ENCODE assay signal across 10 cellular contexts in genomic region chr7:114047889-114048288, GRCh38.
DNase-seq lines count a peak whose midpoint lies in the region; ATAC-seq and TF ChIP-seq lines count a peak whose summit lies in the region.
"Had no signal": no experiment of that assay in that cellular context is flagged by ENCODE, and none has a peak within 500 bp of the region (broad histone marks: within the 10 kb centered on the region; RNA-seq: fewer than 3 reads in every experiment).

No MANE protein-coding gene starts in this region.

- peak overlapping the region; percentile 82 for H3K27ac Mint-ChIP-seq in activated T-cell treated with anti-CD3 and anti-CD28 coated beads, Interleukin-2, amount 50 U/mL, for 72 hours
- peak overlapping the region; percentile 72 for H3K27ac Mint-ChIP-seq in stimulated activated naive CD8-positive, alpha-beta T cell treated with anti-CD3 and anti-CD28 coated beads, Interleukin-15, Interleukin-2, amounts not matched to agents 100 ng/mL and 50 ng/mL, for 24 hours

- H3K4me3 ChIP-seq in SJCRH30 = peak overlapping the region; percentile 51
- peak overlapping the region; percentile 25 to 46 (median 29) for H3K4me3 ChIP-seq in esophagus muscularis mucosa

- H3K27me3 Mint-ChIP-seq in activated T-cell treated with anti-CD3 and anti-CD28 coated beads, Interleukin-2, amount 50 U/mL, for 72 hours (ENCODE audit: low read depth) = no peaks in the 10 kb centered on the region
- no peaks in the 10 kb centered on the region for H3K27me3 Mint-ChIP-seq in stimulated activated naive CD8-positive, alpha-beta T cell treated with anti-CD3 and anti-CD28 coated beads, Interleukin-15, Interleukin-2, amounts not matched to agents 100 ng/mL and 50 ng/mL, for 24 hours

- 82% methylated on average over 2 of the region's 2 CpGs for WGBS in esophagus muscularis mucosa

- peaks cover 19% of the 10 kb centered on the region for H3K4me1 Mint-ChIP-seq in activated T-cell treated with anti-CD3 and anti-CD28 coated beads, Interleukin-2, amount 50 U/mL, for 72 hours (ENCODE audit: low read depth)
- H3K4me1 Mint-ChIP-seq in stimulated activated naive CD8-positive, alpha-beta T cell treated with anti-CD3 and anti-CD28 coated beads, Interleukin-15, Interleukin-2, amounts not matched to agents 100 ng/mL and 50 ng/mL, for 24 hours (ENCODE audit: low read depth) = peaks cover 22% of the 10 kb centered on the region

- no peaks in the 10 kb centered on the region for H3K9me3 ChIP-seq in SJCRH30 (replicated peaks)
- no peaks in the 10 kb centered on the region for H3K9me3 ChIP-seq in esophagus muscularis mucosa

- H3K4me1 ChIP-seq in SJCRH30 = no peaks in the 10 kb centered on the region; the same call in 1 of the 2 replicates
- peaks cover 0 to 5% (median 0%) of the 10 kb centered on the region in 4 donors for H3K4me1 ChIP-seq in esophagus muscularis mucosa

- H3K9me3 Mint-ChIP-seq in activated T-cell treated with anti-CD3 and anti-CD28 coated beads, Interleukin-2, amount 50 U/mL, for 72 hours = no peaks in the 10 kb centered on the region
- H3K9me3 Mint-ChIP-seq in stimulated activated naive CD8-positive, alpha-beta T cell treated with anti-CD3 and anti-CD28 coated beads, Interleukin-15, Interleukin-2, amounts not matched to agents 100 ng/mL and 50 ng/mL, for 24 hours = no peaks in the 10 kb centered on the region

- TF ChIP-seq EP300 in esophagus muscularis mucosa (IDR thresholded peaks at IDR 0.05) = no peak

- DNase-seq in activated T-cell treated with anti-CD3 and anti-CD28 coated beads, Interleukin-2, amount 50 U/mL, for 72 hours = no peak
- DNase-seq in activated T-cell treated with anti-CD3 and anti-CD28 coated beads for 4 hours = no peak
- peak; percentile 13 to 51 for DNase-seq in SJCRH30
- DNase-seq in esophagus muscularis mucosa (ENCODE audit: extremely low spot score) = no peak
- no peak for DNase-seq in activated gamma-delta T cell treated with Interleukin-2 at 50 U/mL for 16 hours
- no peak for DNase-seq in NCI-H2081 (lab: John Stamatoyannopoulos, UW)
- DNase-seq in globus pallidus (ENCODE audit: low spot score) = no peak
- DNase-seq: KG1, WERI-Rb-1 had no signal

- H3K36me3 Mint-ChIP-seq in activated T-cell treated with anti-CD3 and anti-CD28 coated beads, Interleukin-2, amount 50 U/mL, for 72 hours (ENCODE audit: insufficient read depth in 2 of 2) = peaks cover 0 to 1% of the 10 kb centered on the region in 2 donors
- no peaks in the 10 kb centered on the region for H3K36me3 Mint-ChIP-seq in stimulated activated naive CD8-positive, alpha-beta T cell treated with anti-CD3 and anti-CD28 coated beads, Interleukin-15, Interleukin-2, amounts not matched to agents 100 ng/mL and 50 ng/mL, for 24 hours (ENCODE audit: low read depth)

- peak; percentile 70 to 76 for ATAC-seq in activated T-cell treated with anti-CD3 and anti-CD28 coated beads, Interleukin-2, amount 50 U/mL, for 72 hours (replicated peaks in 1 of 2)

- H3K27me3 ChIP-seq in SJCRH30 (no peaks in the 10 kb centered on the region), esophagus muscularis mucosa (no peaks in the 10 kb centered on the region)

- peak overlapping the region; percentile 70 to 91 for H3K4me3 Mint-ChIP-seq in activated T-cell treated with anti-CD3 and anti-CD28 coated beads, Interleukin-2, amount 50 U/mL, for 72 hours
- H3K4me3 Mint-ChIP-seq in stimulated activated naive CD8-positive, alpha-beta T cell treated with anti-CD3 and anti-CD28 coated beads, Interleukin-15, Interleukin-2, amounts not matched to agents 100 ng/mL and 50 ng/mL, for 24 hours = peak overlapping the region; percentile 71

- no peaks in the 10 kb centered on the region for H3K36me3 ChIP-seq in SJCRH30
- no peaks in the 10 kb centered on the region for H3K36me3 ChIP-seq in esophagus muscularis mucosa
- H3K36me3 ChIP-seq: WERI-Rb-1 had no signal

- H3K27ac ChIP-seq in SJCRH30 (peak overlapping the region; percentile 68), esophagus muscularis mucosa (replicated peaks in 1 of 4) (no peak overlapping the region)
- H3K27ac ChIP-seq: WERI-Rb-1 had no signal

- TF ChIP-seq CTCF in esophagus muscularis mucosa (IDR thresholded peaks at IDR 0.05) = no peak

- intact Hi-C loops in esophagus muscularis mucosa (cut with DNase I) = no loop called here

- no peak for TF ChIP-seq POLR2A in esophagus muscularis mucosa (IDR thresholded peaks at IDR 0.05; ENCODE audit: low read depth)

Comparison
In these comparisons a context has a peak if more than half of its experiments do, and no peak if none do; other contexts are left out.
1. DNase-seq: peak in SJCRH30 (2 of 2); none in activated T-cell treated with anti-CD3 and anti-CD28 coated beads, Interleukin-2, amount 50 U/mL, for 72 hours (0 of 2), activated T-cell treated with anti-CD3 and anti-CD28 coated beads for 4 hours (single experiment), esophagus muscularis mucosa (single experiment), activated gamma-delta T cell treated with Interleukin-2 at 50 U/mL for 16 hours (single experiment), NCI-H2081 (0 of 2) and globus pallidus (single experiment).